Comparison of ENCODE assay signal across 8 cellular contexts in genomic region chr10:99370993-99371392, GRCh38. TPM values are rescaled to one million over a fixed set of nuclear protein-coding genes. Genes with fewer than 3 reads are reported as not detected.
DNase-seq lines count a peak whose midpoint lies in the region; ATAC-seq and TF ChIP-seq lines count a peak whose summit lies in the region.

No MANE protein-coding gene starts in this region.

- DNase-seq in AG10803 (ENCODE audit: low read depth) (peak; percentile 58), NCI-H345 (lab: John Stamatoyannopoulos, UW) (peak; percentile 9), endodermal cell (no peak), C1 segment of cervical spinal cord (lab: John Stamatoyannopoulos, UW) (no peak), T1000 (lab: John Stamatoyannopoulos, UW) (no peak)
- DNase-seq in stimulated activated naive B cell treated with anti-CD40 and anti-IgM and Interleukin-4, amounts not matched to agents 10 μg/mL and 1 μg/mL and 100 μg/mL, for 72 hours = no peak

- peaks cover 2% of the 10 kb centered on the region for H3K36me3 Mint-ChIP-seq in endodermal cell (ENCODE audit: low read depth)
- no peaks in the 10 kb centered on the region for H3K36me3 Mint-ChIP-seq in stimulated activated naive B cell treated with anti-CD40 and anti-IgM and Interleukin-4, amounts not matched to agents 10 μg/mL and 1 μg/mL and 100 μg/mL, for 72 hours

- no peak overlapping the region for H3K4me3 ChIP-seq in AG10803 (ENCODE audit: low read length)
- peak overlapping the region; percentile 30 for H3K4me3 ChIP-seq in endodermal cell (ENCODE audit: low read length)

- no peak overlapping the region for H3K27ac Mint-ChIP-seq in endodermal cell
- no peak overlapping the region for H3K27ac Mint-ChIP-seq in stimulated activated naive B cell treated with anti-CD40 and anti-IgM and Interleukin-4, amounts not matched to agents 10 μg/mL and 1 μg/mL and 100 μg/mL, for 72 hours

- no peaks in the 10 kb centered on the region for H3K9me3 ChIP-seq in endodermal cell (ENCODE audit: control insufficient read depth, low read length)

- peak; percentile 56 for TF ChIP-seq CTCF in AG10803 (conservative IDR thresholded peaks at IDR 0.05; ENCODE audit: low read length)
- TF ChIP-seq CTCF in endodermal cell (conservative IDR thresholded peaks at IDR 0.05) = peak; percentile 74

- H3K36me3 ChIP-seq in endodermal cell (ENCODE audit: control insufficient read depth, insufficient read depth, low read length) = peaks cover 14% of the 10 kb centered on the region

- peaks cover 13% of the 10 kb centered on the region for H3K4me1 ChIP-seq in endodermal cell (ENCODE audit: control insufficient read depth, insufficient read depth, low read length)

- H3K4me1 Mint-ChIP-seq in endodermal cell = peaks cover 36% of the 10 kb centered on the region
- peaks cover 5 to 11% of the 10 kb centered on the region in 2 donors for H3K4me1 Mint-ChIP-seq in stimulated activated naive B cell treated with anti-CD40 and anti-IgM and Interleukin-4, amounts not matched to agents 10 μg/mL and 1 μg/mL and 100 μg/mL, for 72 hours

- H3K27me3 Mint-ChIP-seq in endodermal cell (ENCODE audit: insufficient read depth) = peaks cover 43% of the 10 kb centered on the region
- peaks cover 5 to 8% of the 10 kb centered on the region in 2 donors for H3K27me3 Mint-ChIP-seq in stimulated activated naive B cell treated with anti-CD40 and anti-IgM and Interleukin-4, amounts not matched to agents 10 μg/mL and 1 μg/mL and 100 μg/mL, for 72 hours

- no peak overlapping the region for H3K4me3 Mint-ChIP-seq in endodermal cell
- no peak overlapping the region for H3K4me3 Mint-ChIP-seq in stimulated activated naive B cell treated with anti-CD40 and anti-IgM and Interleukin-4, amounts not matched to agents 10 μg/mL and 1 μg/mL and 100 μg/mL, for 72 hours

- WGBS in endodermal cell (ENCODE audit: insufficient coverage in 1 of 2, insufficient read length in 1 of 2), 2 experiments = 73 to 80% methylated on average over 1 to 2 of the region's 2 CpGs

- no peak overlapping the region for H3K9ac ChIP-seq in endodermal cell (ENCODE audit: extremely low read depth, low read length, poor library complexity, severe bottlenecking)

- no peaks in the 10 kb centered on the region for H3K9me3 Mint-ChIP-seq in endodermal cell
- no peaks in the 10 kb centered on the region for H3K9me3 Mint-ChIP-seq in stimulated activated naive B cell treated with anti-CD40 and anti-IgM and Interleukin-4, amounts not matched to agents 10 μg/mL and 1 μg/mL and 100 μg/mL, for 72 hours

- H3K27ac ChIP-seq in endodermal cell (ENCODE audit: low read depth, low read length) = no peak overlapping the region

- H3K27me3 ChIP-seq in endodermal cell (ENCODE audit: control insufficient read depth, insufficient read depth, low read length, poor library complexity, severe bottlenecking) = peaks cover 5% of the 10 kb centered on the region

- peak; percentile 94 for ATAC-seq in GM18502 (IDR thresholded peaks at IDR 0.05; ENCODE audit: poor library complexity, unreplicated experiment)
- ATAC-seq in HG02678 (IDR thresholded peaks at IDR 0.05; ENCODE audit: unreplicated experiment) = peak; percentile 96
- peak; percentile 67 to 74 for ATAC-seq in stimulated activated naive B cell treated with anti-CD40 and anti-IgM and Interleukin-4, amounts not matched to agents 10 μg/mL and 1 μg/mL and 100 μg/mL, for 72 hours (replicated peaks)

RNA-seq across cellular contexts. Expression of gene CNNM1, which starts 41.8 kb away (rescaled TPM):
- total RNA-seq in endodermal cell = 1 to 10 TPM; 2.8 to 3.8 TPM
- 1.5 TPM for polyA plus RNA-seq in endodermal cell (2013, experiment 1 of 2)
- polyA plus RNA-seq in endodermal cell (2013, experiment 2 of 2) = 1.4 TPM

RNA-seq across cellular contexts. Expression of gene GOT1, which starts 59.4 kb away (rescaled TPM):
- total RNA-seq in endodermal cell = 10 to 100 TPM; 35.1 to 36.5 TPM
- polyA plus RNA-seq in endodermal cell (2013, experiment 1 of 2) = 39.7 TPM
- 35.5 TPM for polyA plus RNA-seq in endodermal cell (2013, experiment 2 of 2)

Comparison
In these comparisons a context has a peak if more than half of its experiments do, and no peak if none do; other contexts are left out.
1. DNase-seq: peak in AG10803 (single experiment) and NCI-H345 (single experiment); none in endodermal cell (single experiment), stimulated activated naive B cell treated with anti-CD40 and anti-IgM and Interleukin-4, amounts not matched to agents 10 μg/mL and 1 μg/mL and 100 μg/mL, for 72 hours (single experiment), C1 segment of cervical spinal cord (0 of 14) and T1000 (single experiment).
2. Peak in every context shown above with its lines, with median percentiles within 50 percentile points of each other: ATAC-seq.